Comparison of ENCODE assay signal across 8 cellular contexts in genomic region chr13:44435142-44435982, GRCh38.
A peak's percentile ranks its signal among the peaks of the same experiment; 100 is the strongest.
DNase-seq lines count a peak whose midpoint lies in the region; ATAC-seq, FAIRE-seq and TF ChIP-seq lines count a peak whose summit lies in the region.

No MANE protein-coding gene starts in this region.

- in situ Hi-C loops in transverse colon (cut with MboI; ENCODE audit: low pct_ligation_motif_present in 1 of 4, low pct_unique_long_range_greater_than_20kb in 1 of 4, low sequenced_read_pairs in 3 of 4): loop anchor here (5.0 to 25.0 kb wide), 8 partner anchors 248 to 531 kb away; no protein-coding TSS in a partner anchor

- peaks cover 29% of the 10 kb centered on the region for H3K4me1 Mint-ChIP-seq in astrocyte (ENCODE audit: low read depth, unreplicated experiment)

- H3K9me3 Mint-ChIP-seq in astrocyte (ENCODE audit: unreplicated experiment): no peaks in the 10 kb centered on the region

- no peak for TF ChIP-seq EP300 in transverse colon (IDR thresholded peaks at IDR 0.05; ENCODE audit: low read depth)

- no peak overlapping the region for H2AFZ ChIP-seq in astrocyte (ENCODE audit: low read depth, low read length)

- H3K36me3 ChIP-seq in astrocyte (ENCODE audit: insufficient read depth, low read length): peaks cover 16% of the 10 kb centered on the region
- peaks cover 0 to 12% (median 4%) of the 10 kb centered on the region in 4 donors for H3K36me3 ChIP-seq in transverse colon

- 0% methylated on average over 13 to 54 of the region's 54 CpGs for WGBS in transverse colon (ENCODE audit: low coverage in 1 of 2), 2 donors

- H3K9me3 ChIP-seq in astrocyte (ENCODE audit: insufficient read depth, low read depth, low read length) (no peaks in the 10 kb centered on the region), transverse colon (no peaks in the 10 kb centered on the region)

- H3K4me2 ChIP-seq in astrocyte (ENCODE audit: low read length): peak overlapping the region; percentile 82

- peak overlapping the region; percentile 95 for H3K4me3 Mint-ChIP-seq in astrocyte (ENCODE audit: unreplicated experiment)

- intact Hi-C loops in left ventricle myocardium superior (cut with micrococcal nuclease): loop anchor here (5.0 kb wide), 2 partner anchors 198 to 383 kb away; no protein-coding TSS in a partner anchor
- intact Hi-C loops in posterior cingulate gyrus (cut with DNase I): loop anchor here (10.0 kb wide), 1 partner anchor 221 kb away; no protein-coding TSS in a partner anchor
- intact Hi-C loops in transverse colon (cut with DNase I; ENCODE audit: low total_unique reads): loop anchor here (10.0 kb wide), 2 partner anchors 131 to 221 kb away; no protein-coding TSS in a partner anchor

- no peaks in the 10 kb centered on the region for H3K27me3 Mint-ChIP-seq in astrocyte (ENCODE audit: low read depth, unreplicated experiment)

- H3K27me3 ChIP-seq in astrocyte (ENCODE audit: insufficient read depth, low read length) (no peaks in the 10 kb centered on the region), transverse colon (no peaks in the 10 kb centered on the region)

- TF ChIP-seq CTCF in astrocyte (IDR thresholded peaks at IDR 0.05; ENCODE audit: insufficient read depth, low read depth, low read length) (no peak), transverse colon (IDR thresholded peaks at IDR 0.05) (no peak)

- peak overlapping the region; percentile 95 for H3K27ac ChIP-seq in astrocyte (ENCODE audit: low read depth, low read length)
- peak overlapping the region; percentile 87 to 92 (median 90) for H3K27ac ChIP-seq in transverse colon

- peaks cover 22% of the 10 kb centered on the region for H3K4me1 ChIP-seq in astrocyte (ENCODE audit: insufficient read depth, low read length)
- peaks cover 3 to 43% (median 34%) of the 10 kb centered on the region in 4 donors for H3K4me1 ChIP-seq in transverse colon

- H3K36me3 Mint-ChIP-seq in astrocyte (ENCODE audit: low read depth, unreplicated experiment): peaks cover 9% of the 10 kb centered on the region

- H3K9ac ChIP-seq in astrocyte (ENCODE audit: low read length): peak overlapping the region; percentile 99

- peaks cover 46% of the 10 kb centered on the region for H3K79me2 ChIP-seq in astrocyte (ENCODE audit: insufficient read depth, low read length)

- ATAC-seq in HG02852 (IDR thresholded peaks at IDR 0.05; ENCODE audit: unreplicated experiment): peak; percentile 62
- peak; percentile 77 for ATAC-seq in left ventricle myocardium superior

- peak; percentile 79 for FAIRE-seq in astrocyte (lab: Jason Lieb, UNC)

- H3K4me3 ChIP-seq in astrocyte (ENCODE audit: insufficient read depth, low read depth, low read length): peak overlapping the region; percentile 99
- H3K4me3 ChIP-seq in transverse colon: peak overlapping the region; percentile 51 to 65 (median 58)

- peak overlapping the region; percentile 91 for H3K27ac Mint-ChIP-seq in astrocyte (ENCODE audit: unreplicated experiment)

- TF ChIP-seq POLR2A in transverse colon (IDR thresholded peaks at IDR 0.05): peak; percentile 84

- DNase-seq in GF-D8 (lab: John Stamatoyannopoulos, UW): peak; percentile 73
- peak; percentile 89 for DNase-seq in NCI-H2029 treated with DMSO at 0.1 percent for 48 hours (lab: John Stamatoyannopoulos, UW)
- DNase-seq in T-helper 9 cell: peak; percentile 85
- peak; percentile 96 for DNase-seq in astrocyte (ENCODE audit: low read depth)
- peak; percentile 93 for DNase-seq in left ventricle myocardium superior
- DNase-seq in posterior cingulate gyrus: peak; percentile 84 to 97 (median 90)
- peak; percentile 98 for DNase-seq in transverse colon

- peaks cover 58% of the 10 kb centered on the region for H4K20me1 ChIP-seq in astrocyte (ENCODE audit: insufficient read depth, low read length)

Comparison
In these comparisons a context has a peak if more than half of its experiments do, and no peak if none do; other contexts are left out.
1. Peak in every context shown above with its lines: DNase-seq, ATAC-seq, H3K4me3 ChIP-seq and H3K27ac ChIP-seq.